1 cellular context compared by ENCODE assay signal in the genomic region with DNA sequence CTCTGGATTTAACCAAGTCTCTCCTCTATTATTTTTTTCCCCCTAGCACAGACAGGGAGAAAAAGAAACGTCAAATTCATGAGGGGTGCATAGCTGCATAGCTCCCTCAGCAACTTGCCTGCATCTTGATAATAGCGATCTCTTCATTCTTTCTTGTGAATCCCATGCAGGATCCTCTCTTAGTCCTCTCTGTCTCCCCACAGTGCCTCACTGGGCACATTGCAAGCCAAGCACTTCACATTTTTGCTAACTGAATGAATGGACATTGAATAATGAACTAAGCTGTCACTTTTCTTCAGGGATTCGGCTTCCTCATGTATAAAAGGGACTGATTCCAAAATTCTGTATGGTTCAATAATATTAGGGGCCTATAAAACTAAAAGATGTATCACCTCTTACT.
A peak's percentile ranks its signal among the peaks of the same experiment; 100 is the strongest.
TF ChIP-seq lines count a peak whose summit lies in the region.

No MANE protein-coding gene starts in this region.

TF ChIP-seq in HEK293, 187 proteins besides CTCF, POLR2A, EP300 and RAD21 (continued from another document):
- TF ChIP-seq, protein P1, sequence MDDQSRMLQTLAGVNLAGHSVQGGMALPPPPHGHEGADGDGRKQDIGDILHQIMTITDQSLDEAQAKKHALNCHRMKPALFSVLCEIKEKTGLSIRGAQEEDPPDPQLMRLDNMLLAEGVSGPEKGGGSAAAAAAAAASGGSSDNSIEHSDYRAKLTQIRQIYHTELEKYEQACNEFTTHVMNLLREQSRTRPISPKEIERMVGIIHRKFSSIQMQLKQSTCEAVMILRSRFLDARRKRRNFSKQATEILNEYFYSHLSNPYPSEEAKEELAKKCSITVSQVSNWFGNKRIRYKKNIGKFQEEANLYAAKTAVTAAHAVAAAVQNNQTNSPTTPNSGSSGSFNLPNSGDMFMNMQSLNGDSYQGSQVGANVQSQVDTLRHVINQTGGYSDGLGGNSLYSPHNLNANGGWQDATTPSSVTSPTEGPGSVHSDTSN (CRISPR knock-in tag; IDR thresholded peaks at IDR 0.05), result no peak
- TF ChIP-seq ZNF157 (tag by site-specific recombination; IDR thresholded peaks at IDR 0.05), result no peak
- TF ChIP-seq, protein P2, sequence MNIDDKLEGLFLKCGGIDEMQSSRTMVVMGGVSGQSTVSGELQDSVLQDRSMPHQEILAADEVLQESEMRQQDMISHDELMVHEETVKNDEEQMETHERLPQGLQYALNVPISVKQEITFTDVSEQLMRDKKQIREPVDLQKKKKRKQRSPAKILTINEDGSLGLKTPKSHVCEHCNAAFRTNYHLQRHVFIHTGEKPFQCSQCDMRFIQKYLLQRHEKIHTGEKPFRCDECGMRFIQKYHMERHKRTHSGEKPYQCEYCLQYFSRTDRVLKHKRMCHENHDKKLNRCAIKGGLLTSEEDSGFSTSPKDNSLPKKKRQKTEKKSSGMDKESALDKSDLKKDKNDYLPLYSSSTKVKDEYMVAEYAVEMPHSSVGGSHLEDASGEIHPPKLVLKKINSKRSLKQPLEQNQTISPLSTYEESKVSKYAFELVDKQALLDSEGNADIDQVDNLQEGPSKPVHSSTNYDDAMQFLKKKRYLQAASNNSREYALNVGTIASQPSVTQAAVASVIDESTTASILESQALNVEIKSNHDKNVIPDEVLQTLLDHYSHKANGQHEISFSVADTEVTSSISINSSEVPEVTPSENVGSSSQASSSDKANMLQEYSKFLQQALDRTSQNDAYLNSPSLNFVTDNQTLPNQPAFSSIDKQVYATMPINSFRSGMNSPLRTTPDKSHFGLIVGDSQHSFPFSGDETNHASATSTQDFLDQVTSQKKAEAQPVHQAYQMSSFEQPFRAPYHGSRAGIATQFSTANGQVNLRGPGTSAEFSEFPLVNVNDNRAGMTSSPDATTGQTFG (tag by site-specific recombination; IDR thresholded peaks at IDR 0.05; ENCODE audit: borderline replicate concordance), result no peak
- 0 out of 2 replicates have a peak, but pooled peaks have one; percentile 20 for TF ChIP-seq ZSCAN30 (tag by site-specific recombination; IDR thresholded peaks at IDR 0.05)
- no peak for TF ChIP-seq KLF10 (tag by site-specific recombination; IDR thresholded peaks at IDR 0.05)
- no peak for TF ChIP-seq ZNF426 (tag by site-specific recombination; IDR thresholded peaks at IDR 0.05)
- TF ChIP-seq ZNF221 (tag by site-specific recombination; IDR thresholded peaks at IDR 0.05; ENCODE audit: borderline replicate concordance), result no peak
- TF ChIP-seq ZNF596 (tag by site-specific recombination; IDR thresholded peaks at IDR 0.05), result no peak
- TF ChIP-seq ZNF654 (tag by site-specific recombination; IDR thresholded peaks at IDR 0.05; ENCODE audit: low read depth), result peak; percentile 32
- no peak for TF ChIP-seq ZNF155 (tag by site-specific recombination; IDR thresholded peaks at IDR 0.05)
